Comparison of ENCODE assay signal across 25 cellular contexts in the genomic region with DNA sequence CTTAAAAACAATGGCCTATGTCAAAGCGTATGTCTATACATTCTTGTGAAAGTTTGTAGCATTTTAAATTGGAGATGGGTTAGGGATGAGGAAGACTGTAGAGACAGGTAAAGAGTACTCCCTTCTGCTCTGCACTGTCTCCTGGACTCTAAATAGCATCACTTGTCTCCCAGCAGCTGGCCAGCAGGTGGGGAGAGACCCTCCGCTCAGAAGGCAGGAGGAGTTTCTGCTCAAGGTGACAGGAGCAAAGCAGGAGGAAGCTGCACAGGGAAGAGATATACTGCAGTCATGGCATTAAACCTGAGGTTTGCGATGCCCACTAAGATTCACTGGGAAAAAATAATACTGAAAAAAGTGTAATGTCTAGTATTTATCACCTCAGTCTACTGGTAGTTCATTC.
"Had no signal": no experiment of that assay in that cellular context is flagged by ENCODE, and none has a peak within 500 bp of the region (broad histone marks: within the 10 kb centered on the region; RNA-seq: fewer than 3 reads in every experiment).

No MANE protein-coding gene starts in this region.

- FAIRE-seq: endometrium, frontal cortex, keratinocyte had no signal

- H3K9me3 ChIP-seq: heart right ventricle, left ventricle myocardium inferior, lower lobe of right lung, prostate gland, right lobe of liver, suprapubic skin, thyroid gland, upper lobe of left lung, vagina had no signal

- ATAC-seq: esophagus mucosa; heart right ventricle; lower lobe of right lung; natural killer cell treated with Interleukin-12 subunit alpha and Interleukin-12 subunit beta and Interleukin-15 and Interleukin-18, amount 100 ng/mL, for 72 hours; right lobe of liver; stimulated activated effector memory CD8-positive, alpha-beta T cell treated with anti-CD3 and anti-CD28 coated beads, Interleukin-12 subunit alpha, Interleukin-12 subunit beta, amount 100 ng/mL, for 72 hours; stimulated activated naive CD8-positive, alpha-beta T cell treated with anti-CD3 and anti-CD28 coated beads, Interleukin-15, Interleukin-2, amounts not matched to agents 100 U/mL and 50 U/mL, for 24 hours had no signal

- H3K4me1 ChIP-seq: heart right ventricle, left ventricle myocardium inferior, lower lobe of right lung, parathyroid adenoma, prostate gland, right lobe of liver, suprapubic skin, thyroid gland, upper lobe of left lung, vagina had no signal

- H3K27ac ChIP-seq: coronary artery, heart right ventricle, left ventricle myocardium inferior, lower lobe of right lung, parathyroid adenoma, prostate gland, right lobe of liver, suprapubic skin, thyroid gland, upper lobe of left lung, vagina had no signal

- H3K4me3 ChIP-seq: coronary artery, heart right ventricle, left ventricle myocardium inferior, lower lobe of right lung, prostate gland, right lobe of liver, suprapubic skin, thyroid gland, upper lobe of left lung, vagina had no signal

- H3K9ac ChIP-seq: parathyroid adenoma had no signal

- DNase-seq: effector CD4-positive, alpha-beta T cell; heart right ventricle; hypothalamus; immature natural killer cell; left ventricle myocardium inferior; lower lobe of right lung; midbrain; retina; right lobe of liver; stimulated activated CD4-positive, alpha-beta T cell treated with anti-CD3 and anti-CD28 coated beads, Interleukin-4, amount 100 ng/mL, for 1 hour; stimulated activated CD8-positive, alpha-beta memory T cell treated with anti-CD3 and anti-CD28 coated beads, Interleukin-4, amount 100 ng/mL, for 48 hours; stimulated activated naive CD8-positive, alpha-beta T cell treated with anti-CD3 and anti-CD28 coated beads, Interleukin-15, Interleukin-2, amounts not matched to agents 100 U/mL and 50 U/mL, for 24 hours; thyroid gland; upper lobe of left lung had no signal

- H3K27me3 ChIP-seq: right lobe of liver, upper lobe of left lung, vagina had no signal

- H3K36me3 ChIP-seq: heart right ventricle, left ventricle myocardium inferior, lower lobe of right lung, prostate gland, right lobe of liver, suprapubic skin, thyroid gland, upper lobe of left lung, vagina had no signal

- H2AFZ ChIP-seq: parathyroid adenoma had no signal
